Comparison of ENCODE assay signal across 21 cellular contexts in the genomic region with DNA sequence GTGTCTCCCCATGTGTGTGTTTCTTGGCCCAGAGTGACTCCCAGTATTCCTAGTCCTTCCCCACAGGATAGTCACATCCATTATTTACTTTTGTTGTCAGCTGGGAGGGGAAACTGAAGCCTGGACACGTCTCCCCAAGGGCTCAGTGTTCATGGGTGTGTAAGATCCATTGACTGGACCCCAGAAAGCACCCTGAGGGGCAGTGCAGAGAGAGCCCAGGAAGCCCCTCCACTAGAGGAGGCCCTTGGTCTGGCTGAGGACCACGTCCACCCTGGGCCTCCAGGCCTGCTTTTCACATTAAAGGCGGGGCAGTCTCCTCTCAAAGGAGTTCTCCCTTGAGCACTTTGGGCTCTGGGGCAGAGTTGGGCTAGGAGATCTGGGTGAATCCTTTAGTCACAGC.
"Had no signal": no experiment of that assay in that cellular context is flagged by ENCODE, and none has a peak within 500 bp of the region (broad histone marks: within the 10 kb centered on the region; RNA-seq: fewer than 3 reads in every experiment).

No MANE protein-coding gene starts in this region.

- H3K9me3 Mint-ChIP-seq: endodermal cell, immature natural killer cell had no signal

- H3K27ac ChIP-seq: ascending aorta, breast epithelium, heart left ventricle, right atrium auricular region, tibial nerve, uterus had no signal

- H3K27me3 ChIP-seq: ascending aorta, breast epithelium, gastrocnemius medialis, heart left ventricle, right atrium auricular region, tibial nerve, uterus had no signal

- H3K4me3 ChIP-seq: ascending aorta, breast epithelium, gastrocnemius medialis, heart left ventricle, right atrium auricular region, skin epidermis, tibial nerve, uterus had no signal

- H3K4me3 Mint-ChIP-seq: endodermal cell had no signal

- DNase-seq: activated CD4-positive, alpha-beta T cell treated with anti-CD3 and anti-CD28 coated beads, Interleukin-2, amount 50 U/mL, for 48 hours; activated gamma-delta T cell; activated T-cell treated with anti-CD3 and anti-CD28 coated beads, Interleukin-2, amount 50 U/mL, for 48 hours; dermis blood vessel endothelial cell; endodermal cell; erythroblast; gastrocnemius medialis; heart left ventricle; immature natural killer cell; stimulated activated CD4-positive, alpha-beta T cell treated with anti-CD3 and anti-CD28 coated beads, Interleukin-15, amount 100 ng/mL, for 24 hours; stimulated activated CD4-positive, alpha-beta T cell treated with anti-CD3 and anti-CD28 coated beads, Interleukin-4, amount 100 ng/mL, for 24 hours; stimulated activated naive CD4-positive, alpha-beta T cell treated with Interleukin-2 at 50 U/mL for 16 hours; substantia nigra; T-helper 9 cell; uterus had no signal

- H3K36me3 ChIP-seq: uterus had no signal

- H3K9me3 ChIP-seq: ascending aorta, breast epithelium, gastrocnemius medialis, heart left ventricle, right atrium auricular region, tibial nerve, uterus had no signal

- H3K4me1 ChIP-seq: breast epithelium, uterus had no signal

- ATAC-seq: gastrocnemius medialis, heart left ventricle had no signal

- H3K27ac Mint-ChIP-seq: endodermal cell, progenitor cell of endocrine pancreas had no signal
